Comparison of ENCODE assay signal across 13 cellular contexts in the genomic region with DNA sequence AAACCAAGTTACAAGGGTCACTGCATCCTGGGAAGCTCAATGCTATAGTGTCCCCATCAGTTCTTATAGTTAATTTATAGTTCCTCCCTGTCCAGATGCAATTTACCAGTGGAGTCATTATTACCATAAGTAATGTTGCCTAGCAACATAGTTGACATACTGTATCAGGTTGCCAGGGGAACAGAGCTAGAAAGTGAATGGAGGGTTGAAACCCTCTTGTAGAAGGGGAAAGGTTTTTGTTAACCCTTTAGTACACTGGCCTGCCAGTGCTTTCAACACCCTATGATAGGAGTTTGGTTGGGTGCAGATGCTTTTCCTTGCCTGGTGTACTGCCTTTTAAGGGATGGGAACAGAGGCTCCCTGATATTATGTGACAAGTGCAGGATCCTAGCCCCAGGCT. TPM values are rescaled to one million over a fixed set of nuclear protein-coding genes. Genes with fewer than 3 reads are reported as not detected.
DNase-seq lines count a peak whose midpoint lies in the region; ATAC-seq and TF ChIP-seq lines count a peak whose summit lies in the region.
"Had no signal": no experiment of that assay in that cellular context is flagged by ENCODE, and none has a peak within 500 bp of the region (broad histone marks: within the 10 kb centered on the region; RNA-seq: fewer than 3 reads in every experiment).

No MANE protein-coding gene starts in this region.

- H3K27me3 ChIP-seq in mesendoderm (ENCODE audit: insufficient read depth, low read length, poor library complexity) (no peaks in the 10 kb centered on the region), Peyer's patch (no peaks in the 10 kb centered on the region)

- H2BK15ac ChIP-seq in mesendoderm (replicated peaks; ENCODE audit: low read depth) = no peak overlapping the region

- no peak overlapping the region for H3K4me2 ChIP-seq in mesendoderm (ENCODE audit: low read length)
- H3K4me2 ChIP-seq: A549, smooth muscle cell had no signal

- H3K18ac ChIP-seq in mesendoderm (ENCODE audit: low read length) = no peak overlapping the region

- peak; percentile 12 for DNase-seq in NCI-H1092 treated with DMSO at 0.1 percent for 48 hours (lab: John Stamatoyannopoulos, UW)
- DNase-seq in NCI-H1092 (lab: John Stamatoyannopoulos, UW) = no peak
- peak; percentile 71 for DNase-seq in NCI-H1417 treated with DMSO at 0.1 percent for 48 hours (lab: John Stamatoyannopoulos, UW)
- peak; percentile 64 for DNase-seq in mesendoderm
- no peak for DNase-seq in Peyer's patch
- DNase-seq: DMS79, T1000 had no signal

- no peak overlapping the region for H3K23ac ChIP-seq in mesendoderm (ENCODE audit: low read length)

- no peak overlapping the region for H2BK5ac ChIP-seq in mesendoderm (ENCODE audit: low read length)

- H3K4me3 ChIP-seq in mesendoderm (ENCODE audit: low read length) (no peak overlapping the region), Peyer's patch (no peak overlapping the region)
- H3K4me3 ChIP-seq: A549, smooth muscle cell had no signal

- no peak overlapping the region for H3K9ac ChIP-seq in mesendoderm (ENCODE audit: low read length)

- no peaks in the 10 kb centered on the region for H3K79me1 ChIP-seq in mesendoderm (ENCODE audit: low read length)

- no peak overlapping the region for H2AK5ac ChIP-seq in mesendoderm (ENCODE audit: low read length)

- H3K4me1 ChIP-seq in mesendoderm (ENCODE audit: control insufficient read depth, low read depth, low read length) (no peaks in the 10 kb centered on the region), Peyer's patch (no peaks in the 10 kb centered on the region)
- H3K4me1 ChIP-seq: A549 had no signal

- no peak overlapping the region for H4K8ac ChIP-seq in mesendoderm (ENCODE audit: low read depth, low read length)

- H3K27ac ChIP-seq in mesendoderm (ENCODE audit: low read depth, low read length) (no peak overlapping the region), Peyer's patch (no peak overlapping the region)
- H3K27ac ChIP-seq: A549 had no signal

- no peaks in the 10 kb centered on the region for H3K79me2 ChIP-seq in mesendoderm (ENCODE audit: control insufficient read depth, insufficient read depth, low read length)

- no peak overlapping the region for H4K5ac ChIP-seq in mesendoderm (ENCODE audit: low read length)

- H2BK120ac ChIP-seq in mesendoderm (ENCODE audit: low read depth, low read length) = no peak overlapping the region

- TF ChIP-seq POLR2A in Peyer's patch (IDR thresholded peaks at IDR 0.05) = no peak

- H3K4ac ChIP-seq in mesendoderm (ENCODE audit: low read depth, low read length) = no peak overlapping the region

- H3K36me3 ChIP-seq in mesendoderm (ENCODE audit: control insufficient read depth, insufficient read depth, low read length) (no peaks in the 10 kb centered on the region), Peyer's patch (peaks cover 0 to 5% (median 0%) of the 10 kb centered on the region in 3 donors)

- H3K56ac ChIP-seq in mesendoderm (ENCODE audit: low read length) = no peak overlapping the region

- ATAC-seq in SK-N-SH treated with all-trans-retinoic acid at 6 μM for 48 hours (peak; percentile 56; the same call in 2 of the 3 replicates), HG02571 (IDR thresholded peaks at IDR 0.05; ENCODE audit: unreplicated experiment) (no peak), GM21529 (IDR thresholded peaks at IDR 0.05; ENCODE audit: unreplicated experiment) (no peak)

- TF ChIP-seq CTCF in Peyer's patch (IDR thresholded peaks at IDR 0.05) = no peak

- H3K9me3 ChIP-seq in Peyer's patch = no peaks in the 10 kb centered on the region
- H3K9me3 ChIP-seq: A549 had no signal

TF ChIP-seq in SK-N-SH treated with all-trans-retinoic acid at 6 μM for 48 hours, 23 proteins besides CTCF, POLR2A, EP300 and RAD21:
- TF ChIP-seq BACH2 (CRISPR knock-in tag; IDR thresholded peaks at IDR 0.05; ENCODE audit: borderline replicate concordance) = no peak
- TF ChIP-seq ZFP30 (CRISPR knock-in tag; IDR thresholded peaks at IDR 0.05) = no peak
- TF ChIP-seq, protein P1, sequence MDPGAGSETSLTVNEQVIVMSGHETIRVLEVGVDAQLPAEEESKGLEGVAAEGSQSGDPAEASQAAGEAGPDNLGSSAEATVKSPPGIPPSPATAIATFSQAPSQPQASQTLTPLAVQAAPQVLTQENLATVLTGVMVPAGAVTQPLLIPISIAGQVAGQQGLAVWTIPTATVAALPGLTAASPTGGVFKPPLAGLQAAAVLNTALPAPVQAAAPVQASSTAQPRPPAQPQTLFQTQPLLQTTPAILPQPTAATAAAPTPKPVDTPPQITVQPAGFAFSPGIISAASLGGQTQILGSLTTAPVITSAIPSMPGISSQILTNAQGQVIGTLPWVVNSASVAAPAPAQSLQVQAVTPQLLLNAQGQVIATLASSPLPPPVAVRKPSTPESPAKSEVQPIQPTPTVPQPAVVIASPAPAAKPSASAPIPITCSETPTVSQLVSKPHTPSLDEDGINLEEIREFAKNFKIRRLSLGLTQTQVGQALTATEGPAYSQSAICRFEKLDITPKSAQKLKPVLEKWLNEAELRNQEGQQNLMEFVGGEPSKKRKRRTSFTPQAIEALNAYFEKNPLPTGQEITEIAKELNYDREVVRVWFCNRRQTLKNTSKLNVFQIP (CRISPR knock-in tag; IDR thresholded peaks at IDR 0.05; ENCODE audit: borderline replicate concordance, low read depth) = no peak
- TF ChIP-seq TCF4 (CRISPR knock-in tag; IDR thresholded peaks at IDR 0.05; ENCODE audit: borderline replicate concordance) = no peak
- TF ChIP-seq CSRNP3 (CRISPR knock-in tag; IDR thresholded peaks at IDR 0.05) = no peak
- no peak for TF ChIP-seq TSHZ2 (CRISPR knock-in tag; IDR thresholded peaks at IDR 0.05)
- no peak for TF ChIP-seq TOX (CRISPR knock-in tag; IDR thresholded peaks at IDR 0.05; ENCODE audit: borderline replicate concordance)
- TF ChIP-seq ZNF565 (CRISPR knock-in tag; conservative IDR thresholded peaks at IDR 0.05; ENCODE audit: low read depth) = no peak
- no peak for TF ChIP-seq OSR1 (CRISPR knock-in tag; IDR thresholded peaks at IDR 0.05)
- no peak for TF ChIP-seq ISL1 (CRISPR knock-in tag; IDR thresholded peaks at IDR 0.05)
- TF ChIP-seq RARB (CRISPR knock-in tag; IDR thresholded peaks at IDR 0.05) = no peak
- TF ChIP-seq, protein P2, sequence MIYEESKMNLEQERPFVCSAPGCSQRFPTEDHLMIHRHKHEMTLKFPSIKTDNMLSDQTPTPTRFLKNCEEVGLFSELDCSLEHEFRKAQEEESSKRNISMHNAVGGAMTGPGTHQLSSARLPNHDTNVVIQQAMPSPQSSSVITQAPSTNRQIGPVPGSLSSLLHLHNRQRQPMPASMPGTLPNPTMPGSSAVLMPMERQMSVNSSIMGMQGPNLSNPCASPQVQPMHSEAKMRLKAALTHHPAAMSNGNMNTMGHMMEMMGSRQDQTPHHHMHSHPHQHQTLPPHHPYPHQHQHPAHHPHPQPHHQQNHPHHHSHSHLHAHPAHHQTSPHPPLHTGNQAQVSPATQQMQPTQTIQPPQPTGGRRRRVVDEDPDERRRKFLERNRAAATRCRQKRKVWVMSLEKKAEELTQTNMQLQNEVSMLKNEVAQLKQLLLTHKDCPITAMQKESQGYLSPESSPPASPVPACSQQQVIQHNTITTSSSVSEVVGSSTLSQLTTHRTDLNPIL (CRISPR knock-in tag; IDR thresholded peaks at IDR 0.05; ENCODE audit: low read depth) = no peak
TF ChIP-seq in SK-N-SH treated with all-trans-retinoic acid at 6 μM for 48 hours: peak in this region for 0.

RNA-seq across cellular contexts. Expression of gene TTC4, which starts 34.3 kb away (rescaled TPM):
- 26.0 TPM for polyA plus RNA-seq in mesendoderm (2013, experiment 1 of 2)
- 26.5 TPM for polyA plus RNA-seq in mesendoderm (2013, experiment 2 of 2)
- total RNA-seq in Peyer's patch = 10 to 100 TPM; 15.7 to 39.6 (median 30.3) TPM

RNA-seq across cellular contexts. Expression of gene MROH7, which starts 39.8 kb away (rescaled TPM):
- polyA plus RNA-seq in mesendoderm (2013, experiment 1 of 2) = 0.03 TPM
- polyA plus RNA-seq in mesendoderm (2013, experiment 2 of 2) = 0.01 TPM
- 10 to 100 TPM; 22.3 to 64.2 (median 35.5) TPM for total RNA-seq in Peyer's patch
- polyA plus RNA-seq: A549 had no signal

RNA-seq across cellular contexts. Expression of gene FAM151A, which starts 58.1 kb away (rescaled TPM):
- not detected for polyA plus RNA-seq in mesendoderm (2013, experiment 1 of 2)
- polyA plus RNA-seq in mesendoderm (2013, experiment 2 of 2) = not detected
- 1,000 to 10,000 TPM in 1 of 4 donors, 100 to 1,000 TPM in 1, 10 to 100 TPM in 2; 15.7 to 1,128 (median 174) TPM for total RNA-seq in Peyer's patch
- total RNA-seq: myocyte, smooth muscle cell had no signal
- polyA plus RNA-seq: A549, smooth muscle cell had no signal

Comparison
In these comparisons a context has a peak if more than half of its experiments do, and no peak if none do; other contexts are left out.
1. DNase-seq: peak in NCI-H1092 treated with DMSO at 0.1 percent for 48 hours (single experiment), NCI-H1417 treated with DMSO at 0.1 percent for 48 hours (single experiment) and mesendoderm (single experiment); none in NCI-H1092 (single experiment) and Peyer's patch (0 of 3).